In the genomic region with DNA sequence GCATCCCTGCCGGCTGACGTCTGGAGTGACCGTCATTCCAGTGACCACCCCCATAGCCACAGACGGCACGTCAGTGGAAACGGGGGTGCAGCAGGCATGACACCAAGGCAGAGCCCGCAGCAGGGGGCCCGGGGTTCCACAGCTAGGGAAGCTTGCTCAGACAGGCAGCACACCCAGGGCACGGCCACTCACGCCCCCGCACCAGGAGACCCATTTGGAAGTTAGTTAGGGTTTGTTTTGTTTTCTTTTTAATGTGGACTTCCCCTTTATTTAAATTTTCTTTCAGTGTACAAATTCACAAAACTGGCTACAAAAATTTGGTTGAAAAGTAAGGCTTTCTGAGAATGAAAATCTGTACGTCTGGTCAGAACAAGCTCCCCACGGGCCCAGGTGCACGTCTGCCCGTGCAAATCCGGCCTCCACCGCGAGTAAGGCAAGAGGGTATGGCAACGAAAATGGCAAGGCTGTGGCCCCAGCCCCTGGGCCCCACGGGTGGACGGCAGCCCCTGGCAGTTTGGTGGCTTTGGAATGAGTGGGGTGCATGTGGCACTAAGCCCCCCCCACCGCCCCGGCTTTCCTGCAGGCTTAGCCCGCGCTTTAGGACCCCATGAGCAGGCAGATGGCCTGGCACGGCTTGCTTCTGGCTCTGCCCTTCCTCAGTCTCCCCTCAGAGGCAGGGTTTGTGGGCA, we compare ENCODE assay signal across 8 cellular contexts.
A peak's percentile ranks its signal among the peaks of the same experiment; 100 is the strongest.
DNase-seq lines count a peak whose midpoint lies in the region; ATAC-seq and TF ChIP-seq lines count a peak whose summit lies in the region.

No MANE protein-coding gene starts in this region.

- TF ChIP-seq CTCF in epithelial cell of esophagus (IDR thresholded peaks at IDR 0.05; ENCODE audit: insufficient read depth, low read depth, low read length, missing control alignments) = no peak

- no peaks in the 10 kb centered on the region for H3K27me3 Mint-ChIP-seq in stimulated activated naive CD8-positive, alpha-beta T cell treated with anti-CD3 and anti-CD28 coated beads, Interleukin-15, Interleukin-2, amounts not matched to agents 100 ng/mL and 50 ng/mL, for 24 hours
- H3K27me3 Mint-ChIP-seq in stimulated activated naive CD8-positive, alpha-beta T cell treated with anti-CD3 and anti-CD28 coated beads, Interleukin-15, amount 100 ng/mL, for 72 hours = no peaks in the 10 kb centered on the region

- ATAC-seq in stimulated activated naive CD8-positive, alpha-beta T cell treated with anti-CD3 and anti-CD28 coated beads, Interleukin-15, amount 100 ng/mL, for 72 hours = no peak
- ATAC-seq in HG03095 (IDR thresholded peaks at IDR 0.05; ENCODE audit: unreplicated experiment) = peak; percentile 45

- H3K9me3 Mint-ChIP-seq in stimulated activated naive CD8-positive, alpha-beta T cell treated with anti-CD3 and anti-CD28 coated beads, Interleukin-15, Interleukin-2, amounts not matched to agents 100 ng/mL and 50 ng/mL, for 24 hours = no peaks in the 10 kb centered on the region
- H3K9me3 Mint-ChIP-seq in stimulated activated naive CD8-positive, alpha-beta T cell treated with anti-CD3 and anti-CD28 coated beads, Interleukin-15, amount 100 ng/mL, for 72 hours = no peaks in the 10 kb centered on the region

- DNase-seq in stimulated activated naive CD8-positive, alpha-beta T cell treated with anti-CD3 and anti-CD28 coated beads, Interleukin-15, amount 100 ng/mL, for 72 hours = no peak
- DNase-seq in epithelial cell of esophagus (ENCODE audit: low read depth) (peak; percentile 31), putamen (ENCODE audit: low spot score) (no peak), NCI-H82 (lab: John Stamatoyannopoulos, UW) (no peak), OCI-M1 (lab: John Stamatoyannopoulos, UW) (no peak)
- no peak for DNase-seq in stimulated activated CD4-positive, alpha-beta T cell treated with anti-CD3 and anti-CD28 coated beads, Interleukin-4, amount 100 ng/mL, for 4 hours

- peaks cover 59% of the 10 kb centered on the region for H3K4me1 Mint-ChIP-seq in stimulated activated naive CD8-positive, alpha-beta T cell treated with anti-CD3 and anti-CD28 coated beads, Interleukin-15, Interleukin-2, amounts not matched to agents 100 ng/mL and 50 ng/mL, for 24 hours (ENCODE audit: low read depth)
- peaks cover 67% of the 10 kb centered on the region for H3K4me1 Mint-ChIP-seq in stimulated activated naive CD8-positive, alpha-beta T cell treated with anti-CD3 and anti-CD28 coated beads, Interleukin-15, amount 100 ng/mL, for 72 hours

- H3K27ac Mint-ChIP-seq in stimulated activated naive CD8-positive, alpha-beta T cell treated with anti-CD3 and anti-CD28 coated beads, Interleukin-15, Interleukin-2, amounts not matched to agents 100 ng/mL and 50 ng/mL, for 24 hours = peak overlapping the region; percentile 45
- peak overlapping the region in 1 of 2 donors; percentile 74 for H3K27ac Mint-ChIP-seq in stimulated activated naive CD8-positive, alpha-beta T cell treated with anti-CD3 and anti-CD28 coated beads, Interleukin-15, amount 100 ng/mL, for 72 hours

- no peak overlapping the region for H3K4me3 ChIP-seq in epithelial cell of esophagus (ENCODE audit: low read length)

- no peak overlapping the region for H3K4me3 Mint-ChIP-seq in stimulated activated naive CD8-positive, alpha-beta T cell treated with anti-CD3 and anti-CD28 coated beads, Interleukin-15, Interleukin-2, amounts not matched to agents 100 ng/mL and 50 ng/mL, for 24 hours
- no peak overlapping the region for H3K4me3 Mint-ChIP-seq in stimulated activated naive CD8-positive, alpha-beta T cell treated with anti-CD3 and anti-CD28 coated beads, Interleukin-15, amount 100 ng/mL, for 72 hours

- H3K36me3 Mint-ChIP-seq in stimulated activated naive CD8-positive, alpha-beta T cell treated with anti-CD3 and anti-CD28 coated beads, Interleukin-15, Interleukin-2, amounts not matched to agents 100 ng/mL and 50 ng/mL, for 24 hours (ENCODE audit: low read depth) = no peaks in the 10 kb centered on the region
